In genomic region chr2:213086566-213086965, GRCh38 we compare ENCODE assay signal across 15 cellular contexts.
A peak's percentile ranks its signal among the peaks of the same experiment; 100 is the strongest.
DNase-seq lines count a peak whose midpoint lies in the region; ATAC-seq lines count a peak whose summit lies in the region.
"Had no signal": no experiment of that assay in that cellular context is flagged by ENCODE, and none has a peak within 500 bp of the region (broad histone marks: within the 10 kb centered on the region; RNA-seq: fewer than 3 reads in every experiment).

No MANE protein-coding gene starts in this region.

- H4K91ac ChIP-seq in trophoblast cell (ENCODE audit: low read depth, low read length), result no peak overlapping the region

- H4K12ac ChIP-seq in trophoblast cell (ENCODE audit: low read depth, low read length), result no peak overlapping the region

- no peaks in the 10 kb centered on the region for H3K9me3 ChIP-seq in adipocyte (ENCODE audit: control insufficient read depth, low read length)
- no peaks in the 10 kb centered on the region for H3K9me3 ChIP-seq in trophoblast cell (ENCODE audit: insufficient read depth, low read depth, low read length)
- H3K9me3 ChIP-seq: Peyer's patch, sigmoid colon had no signal

- H3K18ac ChIP-seq in trophoblast cell (ENCODE audit: low read length), result no peak overlapping the region

- DNase-seq in ELF-1 (ENCODE audit: low read depth, low spot score) (peak; percentile 66), adipocyte (ENCODE audit: low read depth) (peak; percentile 33), iPS DF 19.7 (ENCODE audit: low read depth, low spot score) (peak; percentile 52), trophoblast cell (peak in 1 of 2 donors; percentile 34), NCI-H82 (lab: John Stamatoyannopoulos, UW) (no peak), 8988T (no peak), NCI-H1048 (lab: John Stamatoyannopoulos, UW) (no peak)
- DNase-seq: activated CD4-positive, alpha-beta T cell treated with anti-CD3 and anti-CD28 coated beads, Interleukin-2, amount 50 U/mL, for 4 hours; CD8-positive, alpha-beta T cell; midbrain; NCI-H1417; NCI-H510A treated with DMSO at 0.1 percent for 48 hours; Peyer's patch; sigmoid colon had no signal

- H2BK120ac ChIP-seq in trophoblast cell (ENCODE audit: insufficient read depth, low read length, poor library complexity), result no peak overlapping the region

- H3K4me3 ChIP-seq in adipocyte (ENCODE audit: low read length), result peak overlapping the region; percentile 6
- no peak overlapping the region for H3K4me3 ChIP-seq in trophoblast cell (ENCODE audit: low read depth, low read length)
- H3K4me3 ChIP-seq: Peyer's patch, sigmoid colon had no signal

- H3K23ac ChIP-seq in trophoblast cell (ENCODE audit: low read length), result no peak overlapping the region

- H3K14ac ChIP-seq in trophoblast cell (ENCODE audit: low read length), result no peak overlapping the region

- H3K4ac ChIP-seq in trophoblast cell (ENCODE audit: low read depth, low read length), result no peak overlapping the region

- H3K27me3 ChIP-seq in adipocyte (replicated peaks; ENCODE audit: control insufficient read depth, insufficient read depth, low read length) (no peaks in the 10 kb centered on the region), trophoblast cell (ENCODE audit: insufficient read depth, low read length) (no peaks in the 10 kb centered on the region)
- H3K27me3 ChIP-seq: Peyer's patch, sigmoid colon had no signal

- peak overlapping the region; percentile 28 for H4K8ac ChIP-seq in trophoblast cell (ENCODE audit: low read depth, low read length)

- no peak overlapping the region for H2AFZ ChIP-seq in trophoblast cell (ENCODE audit: insufficient read depth, low read length, poor library complexity)

- peaks cover 35% of the 10 kb centered on the region for H3K4me1 ChIP-seq in adipocyte (ENCODE audit: control insufficient read depth, insufficient read depth, low read length)
- peaks cover 8 to 10% of the 10 kb centered on the region in 2 experiments for H3K4me1 ChIP-seq in trophoblast cell (ENCODE audit: control insufficient read depth in 1 of 2, insufficient read depth in 2 of 2, low read length in 2 of 2)
- H3K4me1 ChIP-seq: Peyer's patch had no signal

- peaks cover 2% of the 10 kb centered on the region for H3K79me1 ChIP-seq in trophoblast cell (ENCODE audit: low read length)

- H3K9ac ChIP-seq in adipocyte (ENCODE audit: low read length) (no peak overlapping the region), trophoblast cell (ENCODE audit: low read length) (no peak overlapping the region)

- H2AK5ac ChIP-seq in trophoblast cell (ENCODE audit: low read length), result no peak overlapping the region

- H3K4me2 ChIP-seq in trophoblast cell (ENCODE audit: low read length), result peak overlapping the region; percentile 12

- H2BK12ac ChIP-seq in trophoblast cell (ENCODE audit: low read length), result peak overlapping the region; percentile 40

- no peak overlapping the region for H2BK5ac ChIP-seq in trophoblast cell (ENCODE audit: low read depth, low read length, poor library complexity)

- H3K27ac ChIP-seq in trophoblast cell (ENCODE audit: low read depth, low read length), result peak overlapping the region; percentile 43
- H3K27ac ChIP-seq: Peyer's patch, sigmoid colon had no signal

- ATAC-seq in HG03108 (IDR thresholded peaks at IDR 0.05; ENCODE audit: unreplicated experiment), result no peak
- ATAC-seq: CD8-positive, alpha-beta T cell had no signal

- no CpG with 5 or more reads among the region's 3 CpGs for WGBS in trophoblast cell (ENCODE audit: extremely low coverage, insufficient coverage, insufficient read length)

- no peaks in the 10 kb centered on the region for H3K79me2 ChIP-seq in trophoblast cell (ENCODE audit: control insufficient read depth, insufficient read depth, low read length, poor library complexity)

- H3K36me3 ChIP-seq in adipocyte (ENCODE audit: control insufficient read depth, insufficient read depth, low read length, severe bottlenecking) (no peaks in the 10 kb centered on the region), trophoblast cell (ENCODE audit: control insufficient read depth in 1 of 2, insufficient read depth in 2 of 2, low read length in 2 of 2) (no peaks in the 10 kb centered on the region)
- H3K36me3 ChIP-seq: Peyer's patch, sigmoid colon had no signal

Comparison
In these comparisons a context has a peak if more than half of its experiments do, and no peak if none do; other contexts are left out.
1. DNase-seq: peak in ELF-1 (single experiment), adipocyte (single experiment) and iPS DF 19.7 (single experiment); none in NCI-H82 (single experiment), 8988T (single experiment) and NCI-H1048 (single experiment).